In genomic region chr1:207069059-207069458, GRCh38 we compare ENCODE assay signal across 19 cellular contexts. TPM values are rescaled to one million over a fixed set of nuclear protein-coding genes. Genes with fewer than 3 reads are reported as not detected.
DNase-seq lines count a peak whose midpoint lies in the region; ATAC-seq, FAIRE-seq and TF ChIP-seq lines count a peak whose summit lies in the region.
"Had no signal": no experiment of that assay in that cellular context is flagged by ENCODE, and none has a peak within 500 bp of the region (broad histone marks: within the 10 kb centered on the region; RNA-seq: fewer than 3 reads in every experiment).

No MANE protein-coding gene starts in this region.

- no peaks in the 10 kb centered on the region for H3K27me3 Mint-ChIP-seq in activated naive CD4-positive, alpha-beta T cell treated with anti-CD3 and anti-CD28 coated beads, Interleukin-2, amount 50 U/mL, for 24 hours
- H3K27me3 Mint-ChIP-seq in activated naive CD8-positive, alpha-beta T cell treated with anti-CD3 and anti-CD28 coated beads, Interleukin-2, amount 50 U/mL, for 24 hours = no peaks in the 10 kb centered on the region

- intact Hi-C loops in left lung (cut with DNase I) (no loop called here), upper lobe of right lung (cut with DNase I) (no loop called here), tibial artery (cut with DNase I; ENCODE audit: low total_unique reads) (no loop called here)

- FAIRE-seq in D721Med (lab: Jason Lieb, UNC) = no peak
- FAIRE-seq: endothelial cell of umbilical vein had no signal

- TF ChIP-seq CTCF in left lung (IDR thresholded peaks at IDR 0.05) (no peak), upper lobe of right lung (IDR thresholded peaks at IDR 0.05) (no peak), tibial artery (IDR thresholded peaks at IDR 0.05) (no peak), D721Med (IDR thresholded peaks at IDR 0.05; ENCODE audit: insufficient read depth, missing control alignments) (no peak)

- H3K9me3 ChIP-seq in left lung (no peaks in the 10 kb centered on the region), upper lobe of right lung (no peaks in the 10 kb centered on the region), tibial artery (no peaks in the 10 kb centered on the region)
- H3K9me3 ChIP-seq: gastroesophageal sphincter had no signal

- DNase-seq in activated naive CD4-positive, alpha-beta T cell (lab: John Stamatoyannopoulos, UW) = no peak
- peak; percentile 29 for DNase-seq in activated naive CD8-positive, alpha-beta T cell treated with anti-CD3 and anti-CD28 coated beads, Interleukin-2, amount 50 U/mL, for 24 hours
- DNase-seq in left lung (no peak), upper lobe of right lung (no peak), tibial artery (no peak), D721Med (ENCODE audit: insufficient read length, low spot score) (no peak), NCI-H510A (lab: John Stamatoyannopoulos, UW) (no peak)
- DNase-seq: Calu3; KG1; NCI-H1105; NK-92 treated with Interleukin-12 subunit alpha and Interleukin-12 subunit beta, amount 100 ng/mL, for 24 hours; retina; T-helper 2 cell had no signal

- H3K27me3 ChIP-seq in left lung = no peaks in the 10 kb centered on the region
- H3K27me3 ChIP-seq in upper lobe of right lung = no peaks in the 10 kb centered on the region
- no peaks in the 10 kb centered on the region for H3K27me3 ChIP-seq in tibial artery
- H3K27me3 ChIP-seq: gastroesophageal sphincter had no signal

- H3K4me1 ChIP-seq in left lung = peaks cover 0 to 33% of the 10 kb centered on the region in 2 donors
- H3K4me1 ChIP-seq in upper lobe of right lung = peaks cover 4% of the 10 kb centered on the region
- no peaks in the 10 kb centered on the region for H3K4me1 ChIP-seq in tibial artery
- H3K4me1 ChIP-seq: gastroesophageal sphincter had no signal

- H3K4me1 Mint-ChIP-seq in activated naive CD4-positive, alpha-beta T cell treated with anti-CD3 and anti-CD28 coated beads, Interleukin-2, amount 50 U/mL, for 24 hours = peaks cover 40% of the 10 kb centered on the region
- H3K4me1 Mint-ChIP-seq in activated naive CD8-positive, alpha-beta T cell treated with anti-CD3 and anti-CD28 coated beads, Interleukin-2, amount 50 U/mL, for 24 hours = peaks cover 29% of the 10 kb centered on the region

- no peaks in the 10 kb centered on the region for H3K9me3 Mint-ChIP-seq in activated naive CD4-positive, alpha-beta T cell treated with anti-CD3 and anti-CD28 coated beads, Interleukin-2, amount 50 U/mL, for 24 hours
- no peaks in the 10 kb centered on the region for H3K9me3 Mint-ChIP-seq in activated naive CD8-positive, alpha-beta T cell treated with anti-CD3 and anti-CD28 coated beads, Interleukin-2, amount 50 U/mL, for 24 hours

- peak overlapping the region; percentile 66 for H3K27ac Mint-ChIP-seq in activated naive CD4-positive, alpha-beta T cell treated with anti-CD3 and anti-CD28 coated beads, Interleukin-2, amount 50 U/mL, for 24 hours
- peak overlapping the region; percentile 32 for H3K27ac Mint-ChIP-seq in activated naive CD8-positive, alpha-beta T cell treated with anti-CD3 and anti-CD28 coated beads, Interleukin-2, amount 50 U/mL, for 24 hours

- H3K36me3 ChIP-seq in left lung = peaks cover 0 to 86% of the 10 kb centered on the region in 2 donors
- H3K36me3 ChIP-seq in upper lobe of right lung = peaks cover 74% of the 10 kb centered on the region
- peaks cover 32 to 76% (median 57%) of the 10 kb centered on the region in 3 donors for H3K36me3 ChIP-seq in tibial artery

- H3K4me3 ChIP-seq in left lung = no peak overlapping the region
- no peak overlapping the region for H3K4me3 ChIP-seq in upper lobe of right lung
- no peak overlapping the region for H3K4me3 ChIP-seq in tibial artery
- H3K4me3 ChIP-seq: gastroesophageal sphincter had no signal

- H3K36me3 Mint-ChIP-seq in activated naive CD4-positive, alpha-beta T cell treated with anti-CD3 and anti-CD28 coated beads, Interleukin-2, amount 50 U/mL, for 24 hours = peaks cover 6% of the 10 kb centered on the region
- peaks cover 7% of the 10 kb centered on the region for H3K36me3 Mint-ChIP-seq in activated naive CD8-positive, alpha-beta T cell treated with anti-CD3 and anti-CD28 coated beads, Interleukin-2, amount 50 U/mL, for 24 hours (ENCODE audit: low read depth)

- ATAC-seq in activated naive CD8-positive, alpha-beta T cell treated with anti-CD3 and anti-CD28 coated beads, Interleukin-2, amount 50 U/mL, for 24 hours = peak; percentile 87
- ATAC-seq in left lung (peak; percentile 10), upper lobe of right lung (peak; percentile 42)
- ATAC-seq: activated CD4-positive, CD25-positive, alpha-beta regulatory T cell treated with anti-CD3 and anti-CD28 coated beads, Interleukin-2, amount 50 U/mL, for 24 hours; gastroesophageal sphincter had no signal

- H3K4me3 Mint-ChIP-seq in activated naive CD4-positive, alpha-beta T cell treated with anti-CD3 and anti-CD28 coated beads, Interleukin-2, amount 50 U/mL, for 24 hours = no peak overlapping the region
- no peak overlapping the region for H3K4me3 Mint-ChIP-seq in activated naive CD8-positive, alpha-beta T cell treated with anti-CD3 and anti-CD28 coated beads, Interleukin-2, amount 50 U/mL, for 24 hours

- H3K27ac ChIP-seq in left lung (peak overlapping the region in 1 of 2 donors; percentile 86), upper lobe of right lung (no peak overlapping the region), tibial artery (no peak overlapping the region)
- H3K27ac ChIP-seq: gastroesophageal sphincter had no signal

RNA-seq across cellular contexts. Expression of gene PFKFB2, which starts 16.0 kb away (rescaled TPM):
- total RNA-seq in left lung = 10 to 100 TPM; 52.6 to 63.8 TPM
- 49.9 TPM for total RNA-seq in upper lobe of right lung

RNA-seq across cellular contexts. Expression of gene YOD1, which starts 18.1 kb away (rescaled TPM):
- total RNA-seq in left lung (1 to 10 TPM; 7.3 to 9.9 TPM), upper lobe of right lung (7.0 TPM)

RNA-seq across cellular contexts. Expression of gene C4BPB, which starts 19.6 kb away (rescaled TPM):
- 1 to 10 TPM; 4.3 to 6.4 TPM for total RNA-seq in left lung
- total RNA-seq in upper lobe of right lung = 6.6 TPM
- total RNA-seq: cerebellum, endothelial cell of umbilical vein, H4 had no signal

RNA-seq across cellular contexts. Expression of gene C4BPA, which starts 35.0 kb away (rescaled TPM):
- total RNA-seq in left lung (10 to 100 TPM; 22.2 to 32.1 TPM), upper lobe of right lung (175 TPM)
- total RNA-seq: cerebellum, endothelial cell of umbilical vein had no signal

RNA-seq across cellular contexts. Expression of gene C1orf116, which starts 36.5 kb away (rescaled TPM):
- total RNA-seq in left lung (100 to 1,000 TPM; 101 to 212 TPM), upper lobe of right lung (128 TPM)
- total RNA-seq: H4 had no signal

Comparison
In these comparisons a context has a peak if more than half of its experiments do, and no peak if none do; other contexts are left out.
1. ATAC-seq: peak in every context shown above with its lines; median percentile 87 in activated naive CD8-positive, alpha-beta T cell treated with anti-CD3 and anti-CD28 coated beads, Interleukin-2, amount 50 U/mL, for 24 hours; 42 in upper lobe of right lung; 10 in left lung.